ENCODE assay signal across 28 cellular contexts in the genomic region with DNA sequence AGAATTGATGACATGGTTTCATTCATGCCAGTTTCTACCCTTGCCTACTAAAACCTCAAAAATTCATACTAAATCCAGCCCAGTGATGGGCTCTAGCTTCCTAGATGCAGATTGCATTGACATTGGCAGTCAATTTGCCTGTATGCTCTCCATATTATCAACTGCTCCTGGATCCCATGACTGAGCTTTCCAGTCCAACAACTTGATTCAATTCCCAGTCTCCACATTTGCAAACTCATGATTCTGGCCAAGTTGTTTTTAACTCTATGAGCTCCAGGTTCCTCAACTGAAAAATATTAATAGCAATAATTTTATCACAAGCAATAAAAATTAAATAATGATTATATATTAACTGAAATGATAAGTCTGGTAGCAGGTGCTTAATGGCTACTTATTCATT. TPM values are rescaled to one million over a fixed set of nuclear protein-coding genes. Genes with fewer than 3 reads are reported as not detected.
"Had no signal": no experiment of that assay in that cellular context is flagged by ENCODE, and none has a peak within 500 bp of the region (broad histone marks: within the 10 kb centered on the region; RNA-seq: fewer than 3 reads in every experiment).

No MANE protein-coding gene starts in this region.

- H3K79me2 ChIP-seq: hepatocyte had no signal

- ATAC-seq: esophagus mucosa; gastrocnemius medialis; left colon; natural killer cell; pancreas; stimulated activated memory B cell treated with anti-CD40 and anti-IgM and Interleukin-4, amounts not matched to agents 10 μg/mL and 1 μg/mL and 100 μg/mL, for 72 hours had no signal

- H3K4me1 ChIP-seq: colonic mucosa, gastrocnemius medialis, pancreas, sigmoid colon, spleen, tibial nerve, upper lobe of left lung had no signal

- H3K9me3 ChIP-seq: colonic mucosa, gastrocnemius medialis, neutrophil, pancreas, sigmoid colon, thoracic aorta, upper lobe of left lung had no signal

- H3K4me3 ChIP-seq: colonic mucosa, gastrocnemius medialis, hepatocyte, lung, pancreas, sigmoid colon, spleen, thoracic aorta, tibial nerve, upper lobe of left lung had no signal

- H3K36me3 ChIP-seq: colonic mucosa, gastrocnemius medialis, neutrophil, pancreas, sigmoid colon, spleen, thoracic aorta, tibial nerve, upper lobe of left lung had no signal

- H2AFZ ChIP-seq: hepatocyte had no signal

- H3K27me3 ChIP-seq: colonic mucosa, gastrocnemius medialis, hepatocyte, neutrophil, pancreas, sigmoid colon, spleen, tibial nerve, upper lobe of left lung had no signal

- DNase-seq: colonic mucosa; effector CD8-positive, alpha-beta T cell; endodermal cell; foreskin fibroblast; gastrocnemius medialis; head of caudate nucleus; left colon; natural killer cell; pancreas; sigmoid colon; spleen; stimulated activated CD4-positive, alpha-beta T cell treated with anti-CD3 and anti-CD28 coated beads, Interleukin-4, amount 100 ng/mL, for 4 hours; upper lobe of left lung had no signal

- H3K27ac ChIP-seq: colonic mucosa, epithelial cell of prostate, gastrocnemius medialis, hepatocyte, neutrophil, pancreas, sigmoid colon, spleen, thoracic aorta, tibial nerve, upper lobe of left lung had no signal

- H3K4me2 ChIP-seq: hepatocyte had no signal

RNA-seq across cellular contexts. Expression of gene DSC1, which starts 51.0 kb away (rescaled TPM):
- total RNA-seq: chondrocyte, endodermal cell, gastrocnemius medialis, glomerular endothelial cell, kidney epithelial cell, left colon, liver, neural crest cell, pancreas, progenitor cell of endocrine pancreas, sigmoid colon, skeletal muscle tissue, tibial nerve, upper lobe of left lung had no signal
